In the genomic region with DNA sequence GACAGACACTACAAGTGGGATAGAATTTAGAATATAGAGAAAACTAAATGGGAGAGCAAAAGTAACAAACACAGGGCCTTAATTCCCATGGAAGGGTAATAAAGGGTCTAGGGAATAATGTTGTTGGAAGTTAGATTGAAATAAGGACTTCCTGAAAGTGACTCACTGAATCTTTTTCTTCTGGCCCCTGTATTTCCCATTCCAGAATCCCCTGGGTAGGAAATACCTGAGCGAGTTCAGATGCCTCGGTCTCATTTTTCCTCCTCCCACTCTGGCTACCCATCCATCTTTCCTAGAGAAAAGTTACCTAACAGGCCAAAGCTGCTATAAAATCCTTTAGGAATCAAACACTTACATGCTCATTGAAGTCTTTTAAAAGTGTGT, we compare ENCODE assay signal across 8 cellular contexts. TPM values are rescaled to one million over a fixed set of nuclear protein-coding genes. Genes with fewer than 3 reads are reported as not detected.
A peak's percentile ranks its signal among the peaks of the same experiment; 100 is the strongest.
DNase-seq lines count a peak whose midpoint lies in the region; ATAC-seq and TF ChIP-seq lines count a peak whose summit lies in the region.

No MANE protein-coding gene starts in this region.

- H3K36me3 Mint-ChIP-seq in activated CD4-positive, alpha-beta memory T cell treated with anti-CD3 and anti-CD28 coated beads, Interleukin-2, amount 10 ng/mL, durations not matched to agents 7 days and 5 days (ENCODE audit: low read depth): peaks cover 6% of the 10 kb centered on the region

- H3K9me3 ChIP-seq in right cardiac atrium (ENCODE audit: control insufficient read depth, low read length) (no peaks in the 10 kb centered on the region), spleen (no peaks in the 10 kb centered on the region)

- H3K27ac Mint-ChIP-seq in activated CD4-positive, alpha-beta memory T cell treated with anti-CD3 and anti-CD28 coated beads, Interleukin-2, amount 10 ng/mL, durations not matched to agents 7 days and 5 days: peak overlapping the region; percentile 97

- H3K4me1 Mint-ChIP-seq in activated CD4-positive, alpha-beta memory T cell treated with anti-CD3 and anti-CD28 coated beads, Interleukin-2, amount 10 ng/mL, durations not matched to agents 7 days and 5 days: peaks cover 70% of the 10 kb centered on the region

- no peak overlapping the region for H3K4me3 Mint-ChIP-seq in activated CD4-positive, alpha-beta memory T cell treated with anti-CD3 and anti-CD28 coated beads, Interleukin-2, amount 10 ng/mL, durations not matched to agents 7 days and 5 days

- H3K27ac ChIP-seq in HL-60 (replicated peaks) (peak overlapping the region; percentile 100), right cardiac atrium (ENCODE audit: low read length) (peak overlapping the region; percentile 99), spleen (peak overlapping the region; percentile 99 to 100 (median 100))

- H3K27me3 ChIP-seq in HL-60 (ENCODE audit: insufficient read depth, poor library complexity, severe bottlenecking) (no peaks in the 10 kb centered on the region), right cardiac atrium (ENCODE audit: control insufficient read depth, insufficient read depth) (no peaks in the 10 kb centered on the region), spleen (replicated peaks in 1 of 7) (no peaks in the 10 kb centered on the region)

- intact Hi-C loops in right cardiac atrium (cut with DNase I) (loop anchor here in 1 of 4 donors (5.0 kb wide), 1 partner anchor 41 kb away; no protein-coding TSS in a partner anchor), spleen (cut with DNase I; ENCODE audit: low total_unique reads) (no loop called here)

- H3K4me1 ChIP-seq in right cardiac atrium (ENCODE audit: control insufficient read depth, insufficient read depth, low read length) (peaks cover 21% of the 10 kb centered on the region), spleen (peaks cover 48 to 83% (median 64%) of the 10 kb centered on the region in 6 donors)

- H3K9me3 Mint-ChIP-seq in activated CD4-positive, alpha-beta memory T cell treated with anti-CD3 and anti-CD28 coated beads, Interleukin-2, amount 10 ng/mL, durations not matched to agents 7 days and 5 days: no peaks in the 10 kb centered on the region

- CTCF ChIA-PET in activated CD4-positive, alpha-beta memory T cell treated with anti-CD3 and anti-CD28 coated beads, Interleukin-2, amount 10 ng/mL, durations not matched to agents 7 days and 5 days (lab: Charles Lee): interaction anchor here (0.5 to 2.4 kb wide), 5 partner anchors 14 to 635 kb away, joined by 3 to 16 read pairs (median 5); no protein-coding TSS in a partner anchor

- no peaks in the 10 kb centered on the region for H3K27me3 Mint-ChIP-seq in activated CD4-positive, alpha-beta memory T cell treated with anti-CD3 and anti-CD28 coated beads, Interleukin-2, amount 10 ng/mL, durations not matched to agents 7 days and 5 days

- TF ChIP-seq POLR2A in spleen (IDR thresholded peaks at IDR 0.05): no peak

- no peak for ATAC-seq in right cardiac atrium

- no peak for TF ChIP-seq CTCF in HL-60 (IDR thresholded peaks at IDR 0.05; ENCODE audit: insufficient read depth, low read length)
- TF ChIP-seq CTCF in spleen (IDR thresholded peaks at IDR 0.05 in 8 of 11, conservative IDR thresholded peaks at IDR 0.05 in 3 of 11): no peak

- WGBS in right cardiac atrium: 55% methylated on average over 2 of the region's 2 CpGs
- WGBS in spleen, 5 donors: 64 to 89% (median 81%) methylated on average over 2 of the region's 2 CpGs

- H3K4me3 ChIP-seq in HL-60 (replicated peaks; ENCODE audit: insufficient read depth, low read length) (no peak overlapping the region), right cardiac atrium (ENCODE audit: low read length) (no peak overlapping the region), spleen (peak overlapping the region in 1 of 8 donors; percentile 79)

- POLR2A ChIA-PET in activated CD4-positive, alpha-beta memory T cell treated with anti-CD3 and anti-CD28 coated beads, Interleukin-2, amount 10 ng/mL, durations not matched to agents 7 days and 5 days (lab: Charles Lee): interaction anchor here (1.3 to 11.0 kb wide), 3 partner anchors 18 to 248 kb away, joined by 3 to 286 read pairs (median 6); partner anchors contain the start of genes HDGF and NAXE

- H3K36me3 ChIP-seq in spleen: no peaks in the 10 kb centered on the region

- DNase-seq in HL-60 (ENCODE audit: low read depth in 1 of 2, low spot score in 1 of 2) (no peak), right cardiac atrium (no peak), spleen (no peak), SKM-1 (lab: John Stamatoyannopoulos, UW; ENCODE audit: unreplicated experiment) (no peak), cerebellar cortex (ENCODE audit: low spot score) (no peak), middle frontal gyrus (ENCODE audit: extremely low spot score, low spot score) (no peak), Ammon's horn (ENCODE audit: low spot score) (no peak)
- no peak for DNase-seq in activated CD4-positive, alpha-beta memory T cell treated with anti-CD3 and anti-CD28 coated beads, Interleukin-2, amount 10 ng/mL, durations not matched to agents 7 days and 5 days

RNA-seq across cellular contexts. Expression of gene MEF2D, which starts 3.1 kb away (rescaled TPM):
- 10 to 100 TPM; 49.5 to 52.1 TPM for total RNA-seq in activated CD4-positive, alpha-beta memory T cell treated with anti-CD3 and anti-CD28 coated beads, Interleukin-2, amount 10 ng/mL, durations not matched to agents 7 days and 5 days
- 10 to 100 TPM; 81.5 to 99.2 (median 89.6) TPM for total RNA-seq in right cardiac atrium
- polyA plus RNA-seq in right cardiac atrium: 53.0 TPM
- 100 to 1,000 TPM in 1 of 7 donors, 10 to 100 TPM in 6; 56.0 to 103 (median 71.4) TPM for total RNA-seq in spleen
- 10 to 100 TPM in 1 of 3 donors, 1 to 10 TPM in 2; 7.4 to 22.5 (median 7.6) TPM for polyA plus RNA-seq in spleen
